In genomic region chr11:128776088-128776433, GRCh38 we compare ENCODE assay signal across 12 cellular contexts.
DNase-seq lines count a peak whose midpoint lies in the region; ATAC-seq, FAIRE-seq and TF ChIP-seq lines count a peak whose summit lies in the region.
"Had no signal": no experiment of that assay in that cellular context is flagged by ENCODE, and none has a peak within 500 bp of the region (broad histone marks: within the 10 kb centered on the region; RNA-seq: fewer than 3 reads in every experiment).

No MANE protein-coding gene starts in this region.

- peak; percentile 51 for ATAC-seq in HG02610 (IDR thresholded peaks at IDR 0.05; ENCODE audit: unreplicated experiment)
- ATAC-seq in GM21576 (IDR thresholded peaks at IDR 0.05; ENCODE audit: unreplicated experiment) = no peak
- ATAC-seq in HG03442 (IDR thresholded peaks at IDR 0.05; ENCODE audit: unreplicated experiment) = no peak
- no peak for ATAC-seq in HG03139 (IDR thresholded peaks at IDR 0.05; ENCODE audit: unreplicated experiment)

- no peak overlapping the region for H3K27ac ChIP-seq in astrocyte (ENCODE audit: low read depth, low read length)

- H2AFZ ChIP-seq in astrocyte (ENCODE audit: low read depth, low read length) = no peak overlapping the region

- no peaks in the 10 kb centered on the region for H3K9me3 Mint-ChIP-seq in astrocyte (ENCODE audit: unreplicated experiment)

- H3K27ac Mint-ChIP-seq in astrocyte (ENCODE audit: unreplicated experiment) = peak overlapping the region; percentile 50

- no peak overlapping the region for H3K4me2 ChIP-seq in astrocyte (ENCODE audit: low read length)

- no peaks in the 10 kb centered on the region for H3K4me1 ChIP-seq in astrocyte (ENCODE audit: insufficient read depth, low read length)

- no peaks in the 10 kb centered on the region for H3K79me2 ChIP-seq in astrocyte (ENCODE audit: insufficient read depth, low read length)

- H3K27me3 ChIP-seq in astrocyte (ENCODE audit: insufficient read depth, low read length) = no peaks in the 10 kb centered on the region

- H4K20me1 ChIP-seq in astrocyte (ENCODE audit: insufficient read depth, low read length) = no peaks in the 10 kb centered on the region

- H3K4me3 Mint-ChIP-seq in astrocyte (ENCODE audit: unreplicated experiment) = no peak overlapping the region

- H3K27me3 Mint-ChIP-seq in astrocyte (ENCODE audit: low read depth, unreplicated experiment) = peaks cover under 1% of the 10 kb centered on the region

- no peak for TF ChIP-seq CTCF in astrocyte (IDR thresholded peaks at IDR 0.05; ENCODE audit: insufficient read depth, low read depth, low read length)

- no peak for FAIRE-seq in astrocyte (lab: Jason Lieb, UNC)
- FAIRE-seq: colon, GM18507 had no signal

- DNase-seq in activated CD4-positive, alpha-beta T cell treated with anti-CD3 and anti-CD28 coated beads, Interleukin-2, amount 50 U/mL, for 48 hours = peak; percentile 18 to 25
- DNase-seq in astrocyte (ENCODE audit: low read depth) (no peak), iPS-NIHi11 (ENCODE audit: low spot score) (no peak)
- peak; percentile 13 for DNase-seq in stimulated activated CD8-positive, alpha-beta memory T cell treated with anti-CD3 and anti-CD28 coated beads, Interleukin-12 subunit alpha, Interleukin-12 subunit beta, amount 100 ng/mL, for 4 hours (ENCODE audit: low read depth)
- DNase-seq: left ventricle myocardium inferior, NCI-H1417 had no signal

- no peak overlapping the region for H3K4me3 ChIP-seq in astrocyte (ENCODE audit: insufficient read depth, low read depth, low read length)

- H3K9ac ChIP-seq in astrocyte (ENCODE audit: low read length) = no peak overlapping the region

- H3K36me3 Mint-ChIP-seq in astrocyte (ENCODE audit: low read depth, unreplicated experiment) = peaks cover 14% of the 10 kb centered on the region

- H3K4me1 Mint-ChIP-seq in astrocyte (ENCODE audit: low read depth, unreplicated experiment) = peaks cover 33% of the 10 kb centered on the region

- H3K9me3 ChIP-seq in astrocyte (ENCODE audit: insufficient read depth, low read depth, low read length) = no peaks in the 10 kb centered on the region
- H3K9me3 ChIP-seq: left ventricle myocardium inferior had no signal

- no peaks in the 10 kb centered on the region for H3K36me3 ChIP-seq in astrocyte (ENCODE audit: insufficient read depth, low read length)

Comparison
In these comparisons a context has a peak if more than half of its experiments do, and no peak if none do; other contexts are left out.
1. DNase-seq: peak in activated CD4-positive, alpha-beta T cell treated with anti-CD3 and anti-CD28 coated beads, Interleukin-2, amount 50 U/mL, for 48 hours (2 of 2) and stimulated activated CD8-positive, alpha-beta memory T cell treated with anti-CD3 and anti-CD28 coated beads, Interleukin-12 subunit alpha, Interleukin-12 subunit beta, amount 100 ng/mL, for 4 hours (single experiment); none in astrocyte (single experiment) and iPS-NIHi11 (single experiment).